Comparison of ENCODE assay signal across 23 cellular contexts in the genomic region with DNA sequence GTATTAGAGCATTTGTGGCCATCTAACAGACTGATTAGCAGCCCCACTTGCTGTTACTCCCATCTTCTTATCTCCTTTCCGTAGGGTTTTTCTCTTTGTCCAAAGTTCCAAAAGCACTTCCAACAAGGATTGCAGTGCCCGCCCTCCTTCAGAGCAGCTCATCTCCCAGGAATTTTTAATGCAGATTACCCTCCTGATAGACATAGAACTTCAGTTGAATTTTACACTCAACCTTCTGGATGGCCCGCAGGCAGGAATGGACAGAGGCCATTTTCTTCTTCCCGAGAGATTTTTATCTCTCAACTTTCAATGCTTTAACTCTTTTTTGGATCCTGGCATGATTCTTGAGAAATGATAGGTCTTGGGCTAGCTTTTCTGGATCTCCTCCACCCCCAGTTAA.
"Had no signal": no experiment of that assay in that cellular context is flagged by ENCODE, and none has a peak within 500 bp of the region (broad histone marks: within the 10 kb centered on the region; RNA-seq: fewer than 3 reads in every experiment).

No MANE protein-coding gene starts in this region.

- H3K36me3 Mint-ChIP-seq: immature natural killer cell, memory B cell, natural killer cell had no signal

- H3K4me1 ChIP-seq: foreskin keratinocyte had no signal

- H3K27ac ChIP-seq: foreskin keratinocyte, left ventricle myocardium inferior, lower lobe of right lung, ovary, right atrium auricular region, skin epidermis, stomach, thoracic aorta, transverse colon had no signal

- H3K4me3 ChIP-seq: left ventricle myocardium inferior, lower lobe of right lung, ovary, right atrium auricular region, sigmoid colon, skin epidermis, stomach, thoracic aorta, transverse colon had no signal

- H3K27me3 ChIP-seq: foreskin keratinocyte, ovary, right atrium auricular region, sigmoid colon, stomach, transverse colon had no signal

- H3K36me3 ChIP-seq: left ventricle myocardium inferior, lower lobe of right lung, ovary, right atrium auricular region, sigmoid colon, stomach, thoracic aorta, transverse colon had no signal

- H3K4me3 Mint-ChIP-seq: immature natural killer cell, memory B cell, mesothelial cell of epicardium, natural killer cell, neural crest cell had no signal

- H3K27ac Mint-ChIP-seq: immature natural killer cell, memory B cell, mesothelial cell of epicardium, natural killer cell had no signal

- DNase-seq: effector memory CD4-positive, alpha-beta T cell; foreskin keratinocyte; immature natural killer cell; kidney; left cardiac atrium; left ventricle myocardium inferior; lower lobe of right lung; natural killer cell; ovary; sigmoid colon; stimulated activated CD4-positive, alpha-beta T cell treated with anti-CD3 and anti-CD28 coated beads, Interleukin-2, amount 100 ng/mL, for 24 hours; stimulated activated CD4-positive, alpha-beta T cell treated with anti-CD3 and anti-CD28 coated beads, Interleukin-4, amount 100 ng/mL, for 4 hours; stimulated activated naive CD4-positive, alpha-beta T cell; stomach; substantia nigra; transverse colon had no signal

- ATAC-seq: esophagus mucosa, foreskin keratinocyte, left cardiac atrium, lower lobe of right lung, natural killer cell had no signal

- H3K4me1 Mint-ChIP-seq: immature natural killer cell, memory B cell, natural killer cell, neural crest cell had no signal

- H3K9me3 Mint-ChIP-seq: immature natural killer cell, memory B cell, neural crest cell had no signal

- H3K9me3 ChIP-seq: left ventricle myocardium inferior, lower lobe of right lung, ovary, right atrium auricular region, sigmoid colon, stomach, thoracic aorta, transverse colon had no signal

- H3K27me3 Mint-ChIP-seq: memory B cell had no signal
